ENCODE assay signal across 7 cellular contexts in genomic region chr3:108125550-108126071, GRCh38. TPM values are rescaled to one million over a fixed set of nuclear protein-coding genes. Genes with fewer than 3 reads are reported as not detected.
DNase-seq lines count a peak whose midpoint lies in the region; ATAC-seq lines count a peak whose summit lies in the region.

No MANE protein-coding gene starts in this region.

- DNase-seq in NCI-H345 (lab: John Stamatoyannopoulos, UW) (peak; percentile 69), activated T-cell treated with anti-CD3 and anti-CD28 coated beads for 48 hours (ENCODE audit: low read depth) (peak; percentile 40), pulmonary artery endothelial cell (ENCODE audit: low read depth, low spot score) (peak; percentile 81), anterior cingulate cortex (lab: John Stamatoyannopoulos, UW) (no peak), COLO829 (ENCODE audit: low spot score) (no peak)

- peak; percentile 62 for ATAC-seq in GM18907 (IDR thresholded peaks at IDR 0.05; ENCODE audit: unreplicated experiment)
- peak; percentile 49 for ATAC-seq in HG02970 (IDR thresholded peaks at IDR 0.05; ENCODE audit: low FRiP score, unreplicated experiment)

RNA-seq across cellular contexts. Expression of gene CD47, which starts 34.8 kb away (rescaled TPM):
- total RNA-seq in pulmonary artery endothelial cell, result 46.2 and 79.4 TPM in 2 replicates

Comparison
In these comparisons a context has a peak if more than half of its experiments do, and no peak if none do; other contexts are left out.
1. DNase-seq: peak in NCI-H345 (single experiment), activated T-cell treated with anti-CD3 and anti-CD28 coated beads for 48 hours (single experiment) and pulmonary artery endothelial cell (single experiment); none in anterior cingulate cortex (0 of 58) and COLO829 (single experiment).